ENCODE assay signal across 1 cellular context in genomic region chrX:633043-633654, GRCh38.
TF ChIP-seq lines count a peak whose summit lies in the region.

No MANE protein-coding gene starts in this region.

TF ChIP-seq in H1, 55 proteins besides CTCF, POLR2A, EP300 and RAD21:
- TF ChIP-seq CBX8 (IDR thresholded peaks at IDR 0.05; ENCODE audit: borderline replicate concordance, low read depth, low read length) (0 out of 2 replicates have a peak, but pooled peaks have one; percentile 88), NANOG (IDR thresholded peaks at IDR 0.05; ENCODE audit: insufficient read depth, low read depth, low read length, poor library complexity, severe bottlenecking) (no peak), RNF2 (IDR thresholded peaks at IDR 0.05; ENCODE audit: borderline replicate concordance, low read depth, low read length, missing control alignments, poor library complexity, severe bottlenecking) (peak; percentile 47), SP2 (IDR thresholded peaks at IDR 0.05; ENCODE audit: low read length) (no peak)
